ENCODE assay signal across 8 cellular contexts in genomic region chr22:46013460-46014416, GRCh38. TPM values are rescaled to one million over a fixed set of nuclear protein-coding genes. Genes with fewer than 3 reads are reported as not detected.
DNase-seq lines count a peak whose midpoint lies in the region; ATAC-seq and TF ChIP-seq lines count a peak whose summit lies in the region.

No MANE protein-coding gene starts in this region.

- H3K9ac ChIP-seq in neural cell (ENCODE audit: low read length): peak overlapping the region; percentile 12

- no peak for TF ChIP-seq RAD21 in neural cell (conservative IDR thresholded peaks at IDR 0.05)

- ATAC-seq in GM21529 (IDR thresholded peaks at IDR 0.05; ENCODE audit: unreplicated experiment): peak; percentile 89

- no peaks in the 10 kb centered on the region for H3K79me2 ChIP-seq in neural cell (replicated peaks; ENCODE audit: insufficient read depth, low read length)

- H3K27me3 ChIP-seq in neural cell (ENCODE audit: insufficient read depth, low read depth, low read length): peaks cover 29% of the 10 kb centered on the region

- no peak for TF ChIP-seq EP300 in neural cell (conservative IDR thresholded peaks at IDR 0.05; ENCODE audit: poor library complexity, severe bottlenecking)

- TF ChIP-seq POLR2A in Raji (IDR thresholded peaks at IDR 0.05; ENCODE audit: insufficient read depth, low read depth, low read length): peak; percentile 40

- no peaks in the 10 kb centered on the region for H4K20me1 ChIP-seq in neural cell (ENCODE audit: insufficient read depth)

- H2AFZ ChIP-seq in neural cell (ENCODE audit: low read depth, low read length): no peak overlapping the region

- H3K9me3 Mint-ChIP-seq in stimulated activated naive CD8-positive, alpha-beta T cell treated with anti-CD3 and anti-CD28 coated beads, Interleukin-15, Interleukin-2, amounts not matched to agents 100 ng/mL and 50 ng/mL, for 24 hours: peaks cover 7% of the 10 kb centered on the region

- H3K27ac ChIP-seq in neural cell (ENCODE audit: low read length): no peak overlapping the region

- peak overlapping the region; percentile 86 for H3K4me3 Mint-ChIP-seq in stimulated activated naive CD8-positive, alpha-beta T cell treated with anti-CD3 and anti-CD28 coated beads, Interleukin-15, Interleukin-2, amounts not matched to agents 100 ng/mL and 50 ng/mL, for 24 hours

- no peaks in the 10 kb centered on the region for H3K36me3 ChIP-seq in neural cell (ENCODE audit: insufficient read depth, low read length)

- peak; percentile 73 for TF ChIP-seq CTCF in fibroblast of the aortic adventitia (IDR thresholded peaks at IDR 0.05; ENCODE audit: insufficient read depth, low read length)
- peak; percentile 58 for TF ChIP-seq CTCF in neural cell (IDR thresholded peaks at IDR 0.05; ENCODE audit: poor library complexity, severe bottlenecking)

- H3K9me2 ChIP-seq in neural cell (ENCODE audit: insufficient read depth, low read length): no peaks in the 10 kb centered on the region

- H3K27ac Mint-ChIP-seq in stimulated activated naive CD8-positive, alpha-beta T cell treated with anti-CD3 and anti-CD28 coated beads, Interleukin-15, Interleukin-2, amounts not matched to agents 100 ng/mL and 50 ng/mL, for 24 hours: peak overlapping the region; percentile 80

- in situ Hi-C loops in KBM-7 (cut with MboI; ENCODE audit: low pct_unique_long_range_greater_than_20kb, low sequenced_read_pairs): loop anchor here (25.0 kb wide), 1 partner anchor 524 kb away; the partner anchor contains the start of gene CELSR1

- H3K4me1 Mint-ChIP-seq in stimulated activated naive CD8-positive, alpha-beta T cell treated with anti-CD3 and anti-CD28 coated beads, Interleukin-15, Interleukin-2, amounts not matched to agents 100 ng/mL and 50 ng/mL, for 24 hours (ENCODE audit: low read depth): peaks cover 5% of the 10 kb centered on the region

- DNase-seq in DMS53 treated with DMSO at 0.1 percent for 48 hours (lab: John Stamatoyannopoulos, UW; ENCODE audit: unreplicated experiment): peak; percentile 68
- peak; percentile 94 for DNase-seq in KBM-7
- DNase-seq in activated effector memory CD4-positive, alpha-beta T cell treated with anti-CD3 and anti-CD28 coated beads, Interleukin-2, amount 50 U/mL, for 16 hours: peak; percentile 95
- DNase-seq in fibroblast of the aortic adventitia (ENCODE audit: low read depth): peak; percentile 95

- no peaks in the 10 kb centered on the region for H3K27me3 Mint-ChIP-seq in stimulated activated naive CD8-positive, alpha-beta T cell treated with anti-CD3 and anti-CD28 coated beads, Interleukin-15, Interleukin-2, amounts not matched to agents 100 ng/mL and 50 ng/mL, for 24 hours

- peak overlapping the region; percentile 76 for H3K4me3 ChIP-seq in fibroblast of the aortic adventitia (ENCODE audit: low read depth, low read length)
- H3K4me3 ChIP-seq in neural cell (ENCODE audit: low read length): peak overlapping the region; percentile 53

- no peak overlapping the region for H3K4me2 ChIP-seq in neural cell (ENCODE audit: low read length)

- H3K9me3 ChIP-seq in neural cell (ENCODE audit: low read length): peaks cover 8% of the 10 kb centered on the region

- no peaks in the 10 kb centered on the region for H3F3A ChIP-seq in neural cell (ENCODE audit: insufficient read depth, low read length, poor library complexity, severe bottlenecking)

- no peaks in the 10 kb centered on the region for H3K36me3 Mint-ChIP-seq in stimulated activated naive CD8-positive, alpha-beta T cell treated with anti-CD3 and anti-CD28 coated beads, Interleukin-15, Interleukin-2, amounts not matched to agents 100 ng/mL and 50 ng/mL, for 24 hours (ENCODE audit: low read depth)

TF ChIP-seq in neural cell, 6 proteins besides CTCF, POLR2A, EP300 and RAD21:
- TF ChIP-seq SMC3 (conservative IDR thresholded peaks at IDR 0.05; ENCODE audit: poor library complexity): peak; percentile 23
- TF ChIP-seq POLR2AphosphoS5 (IDR thresholded peaks at IDR 0.05): no peak

RNA-seq across cellular contexts. Expression of gene WNT7B, which starts 36.8 kb away (rescaled TPM):
- total RNA-seq in fibroblast of the aortic adventitia (ENCODE audit: low replicate concordance): 0.18 TPM in 1 of 2 replicates, not detected in the other
- 0.16 and 0.24 TPM in 2 replicates for polyA plus RNA-seq in neural cell
- 0.24 and 0.58 TPM in 2 replicates for polyA minus RNA-seq in neural cell
